10 cellular contexts compared by ENCODE assay signal in the genomic region with DNA sequence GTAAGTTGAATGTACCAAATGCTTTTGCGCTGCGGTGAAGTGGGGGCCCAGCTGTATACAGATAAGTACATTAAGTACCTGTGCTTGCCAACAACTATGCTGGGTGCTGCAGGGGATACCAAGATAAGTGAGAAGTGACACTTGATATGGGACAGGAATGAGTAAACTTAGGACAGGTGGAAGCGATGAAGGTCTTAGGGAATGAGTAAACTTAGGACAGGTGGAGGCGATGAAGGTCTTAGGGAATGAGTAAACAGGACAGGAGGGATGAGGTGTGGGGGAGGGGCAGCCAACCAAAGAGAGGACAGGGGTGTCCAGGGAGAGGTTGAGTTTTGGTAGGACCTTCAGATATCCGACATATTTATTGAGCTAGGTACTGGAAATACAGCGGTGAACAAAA. TPM values are rescaled to one million over a fixed set of nuclear protein-coding genes. Genes with fewer than 3 reads are reported as not detected.
A peak's percentile ranks its signal among the peaks of the same experiment; 100 is the strongest.
DNase-seq lines count a peak whose midpoint lies in the region; ATAC-seq, FAIRE-seq and TF ChIP-seq lines count a peak whose summit lies in the region.
"Had no signal": no experiment of that assay in that cellular context is flagged by ENCODE, and none has a peak within 500 bp of the region (broad histone marks: within the 10 kb centered on the region; RNA-seq: fewer than 3 reads in every experiment).

No MANE protein-coding gene starts in this region.

- H3K27me3 ChIP-seq in OCI-LY1 (ENCODE audit: insufficient read depth, low read length) (no peaks in the 10 kb centered on the region), psoas muscle (ENCODE audit: insufficient read depth in 3 of 3, low read length in 2 of 3) (no peaks in the 10 kb centered on the region)
- H3K27me3 ChIP-seq: tibial nerve had no signal

- no peaks in the 10 kb centered on the region for H4K20me1 ChIP-seq in OCI-LY1 (ENCODE audit: insufficient read depth, low read length)

- H2AFZ ChIP-seq in OCI-LY1 (ENCODE audit: low read length), result no peak overlapping the region

- H3K9me3 ChIP-seq in ES-I3 (ENCODE audit: control insufficient read depth, insufficient read depth, low read length) (no peaks in the 10 kb centered on the region), OCI-LY1 (ENCODE audit: low read length) (no peaks in the 10 kb centered on the region), psoas muscle (no peaks in the 10 kb centered on the region)
- H3K9me3 ChIP-seq: tibial nerve had no signal

- peak overlapping the region; percentile 94 for H3K4me3 ChIP-seq in OCI-LY1 (ENCODE audit: low read depth, low read length, poor library complexity, severe bottlenecking)
- H3K4me3 ChIP-seq in psoas muscle, result peak overlapping the region; percentile 96

- no peak for FAIRE-seq in GM12892 (lab: Jason Lieb, UNC)

- H3K4me1 ChIP-seq in ES-I3 (ENCODE audit: insufficient read depth, low read length) (0 out of 2 replicates have a peak, but pooled peaks cover 7% of the 10 kb centered on the region), OCI-LY1 (ENCODE audit: insufficient read depth, low read length, severe bottlenecking) (peaks cover 20% of the 10 kb centered on the region), psoas muscle (peaks cover 31% of the 10 kb centered on the region)

- ATAC-seq in psoas muscle (peak in 3 of 4 donors; percentile 5 to 16 (median 10)), HG02798 (IDR thresholded peaks at IDR 0.05; ENCODE audit: poor library complexity, unreplicated experiment) (no peak)

- no peak for DNase-seq in epithelial cell of prostate (ENCODE audit: low read depth, low spot score)
- no peak for DNase-seq in psoas muscle
- DNase-seq in HK-2 (ENCODE audit: unreplicated experiment), result no peak
- DNase-seq in GM12892 (ENCODE audit: insufficient read length), result no peak
- DNase-seq in OCI-M1 (lab: John Stamatoyannopoulos, UW), result no peak
- DNase-seq: activated gamma-delta T cell treated with Interleukin-2 at 50 U/mL for 16 hours had no signal

- 62 to 76% (median 66%) methylated on average over 6 of the region's 6 CpGs for WGBS in psoas muscle, 3 donors

- no peaks in the 10 kb centered on the region for H3K9me2 ChIP-seq in OCI-LY1 (ENCODE audit: low read depth, low read length)

- peaks cover 14% of the 10 kb centered on the region for H3K36me3 ChIP-seq in ES-I3 (ENCODE audit: insufficient read depth, low read length)
- H3K36me3 ChIP-seq in OCI-LY1 (ENCODE audit: insufficient read depth, low read length), result peaks cover 68% of the 10 kb centered on the region
- peaks cover 0 to 16% of the 10 kb centered on the region in 2 donors for H3K36me3 ChIP-seq in psoas muscle (ENCODE audit: insufficient read depth in 1 of 2, low read depth in 1 of 2)

- H3K9ac ChIP-seq in ES-I3 (ENCODE audit: low read depth, low read length) (peak overlapping the region; percentile 98; the same call in 1 of the 2 replicates), OCI-LY1 (ENCODE audit: low read length) (peak overlapping the region; percentile 98)

- H3F3A ChIP-seq in OCI-LY1 (ENCODE audit: insufficient read depth, low read length), result no peaks in the 10 kb centered on the region

- peak overlapping the region; percentile 97 for H3K4me2 ChIP-seq in OCI-LY1 (ENCODE audit: low read length)

- TF ChIP-seq CTCF in OCI-LY1 (IDR thresholded peaks at IDR 0.05; ENCODE audit: low read length) (no peak), psoas muscle (IDR thresholded peaks at IDR 0.05) (no peak)

- no peak for TF ChIP-seq POLR2A in GM12892 (IDR thresholded peaks at IDR 0.05; ENCODE audit: low read depth, low read length)

- intact Hi-C loops in psoas muscle (cut with DNase I), result no loop called here

- H3K79me2 ChIP-seq in OCI-LY1 (ENCODE audit: insufficient read depth, low read length), result peaks cover 64% of the 10 kb centered on the region

- H3K27ac ChIP-seq in OCI-LY1 (ENCODE audit: low read depth, low read length, poor library complexity, severe bottlenecking) (peak overlapping the region; percentile 77), epithelial cell of prostate (peak overlapping the region; percentile 93), psoas muscle (peak overlapping the region; percentile 98)

RNA-seq across cellular contexts. Expression of a gene that starts 1.4 kb away (rescaled TPM):
- 100 to 1,000 TPM; 483 to 621 (median 527) TPM for total RNA-seq in psoas muscle
- 100 to 1,000 TPM; 385 to 453 (median 396) TPM for polyA plus RNA-seq in psoas muscle
- 126 TPM for polyA plus RNA-seq in GM12892 (2012; ENCODE audit: missing spikeins)

RNA-seq across cellular contexts. Expression of a gene that starts 1.5 kb away (rescaled TPM):
- 10 to 100 TPM in 3 of 4 donors, 1 to 10 TPM in 1; 6.6 to 42.3 (median 14.1) TPM for total RNA-seq in psoas muscle
- 10 to 100 TPM in 2 of 3 donors, 1 to 10 TPM in 1; 9.5 to 67.5 (median 39.9) TPM for polyA plus RNA-seq in psoas muscle
- polyA plus RNA-seq in GM12892 (2012; ENCODE audit: missing spikeins), result 56.5 TPM

RNA-seq across cellular contexts. Expression of a gene that starts 54.9 kb away (rescaled TPM):
- 100 to 1,000 TPM in 1 of 4 donors, 10 to 100 TPM in 3; 70.1 to 103 (median 87.1) TPM for total RNA-seq in psoas muscle
- 100 to 1,000 TPM; 106 to 185 (median 107) TPM for polyA plus RNA-seq in psoas muscle
- 21.2 TPM for polyA plus RNA-seq in GM12892 (2012; ENCODE audit: missing spikeins)
